9 cellular contexts compared by ENCODE assay signal in genomic region chr9:96031366-96031824, GRCh38.
DNase-seq lines count a peak whose midpoint lies in the region; TF ChIP-seq lines count a peak whose summit lies in the region.
"Had no signal": no experiment of that assay in that cellular context is flagged by ENCODE, and none has a peak within 500 bp of the region (broad histone marks: within the 10 kb centered on the region; RNA-seq: fewer than 3 reads in every experiment).

No MANE protein-coding gene starts in this region.

- H3K27me3 ChIP-seq in Karpas-422 (ENCODE audit: low read length) = no peaks in the 10 kb centered on the region

- H3K9ac ChIP-seq in Karpas-422 (ENCODE audit: low read length) = no peak overlapping the region

- H3K27me3 Mint-ChIP-seq in activated CD4-positive, alpha-beta T cell treated with anti-CD3 and anti-CD28 coated beads, Interleukin-2, amount 10 ng/mL, durations not matched to agents 7 days and 5 days = peaks cover 31% of the 10 kb centered on the region

- no peak overlapping the region for H3K4me3 ChIP-seq in LNCaP clone FGC (ENCODE audit: low read depth, low read length)
- H3K4me3 ChIP-seq in fibroblast of the aortic adventitia (ENCODE audit: low read depth, low read length) = no peak overlapping the region
- no peak overlapping the region for H3K4me3 ChIP-seq in Karpas-422 (ENCODE audit: low read length)
- H3K4me3 ChIP-seq: PC-9, spleen had no signal

- no peak overlapping the region for H3K27ac ChIP-seq in Karpas-422 (ENCODE audit: low read length)
- H3K27ac ChIP-seq: PC-9 had no signal

- peak; percentile 99 for DNase-seq in LNCaP clone FGC (ENCODE audit: low read depth)
- peak; percentile 61 to 70 for DNase-seq in NCI-H526 (lab: John Stamatoyannopoulos, UW)
- peak; percentile 28 for DNase-seq in fibroblast of the aortic adventitia (ENCODE audit: low read depth)
- peak; percentile 53 for DNase-seq in stromal cell of bone marrow (ENCODE audit: low read depth)
- no peak for DNase-seq in amniotic stem cell (lab: John Stamatoyannopoulos, UW)
- DNase-seq in activated CD4-positive, alpha-beta T cell treated with anti-CD3 and anti-CD28 coated beads, Interleukin-2, amount 10 ng/mL, durations not matched to agents 7 days and 5 days = no peak
- DNase-seq in Karpas-422 = no peak
- DNase-seq: spleen had no signal

- H3K27ac Mint-ChIP-seq in activated CD4-positive, alpha-beta T cell treated with anti-CD3 and anti-CD28 coated beads, Interleukin-2, amount 10 ng/mL, durations not matched to agents 7 days and 5 days = no peak overlapping the region

- no peaks in the 10 kb centered on the region for H3K36me3 ChIP-seq in Karpas-422 (ENCODE audit: insufficient read depth, low read length)
- H3K36me3 ChIP-seq: spleen had no signal

- no peak overlapping the region for H2AFZ ChIP-seq in Karpas-422 (ENCODE audit: low read length)
- H2AFZ ChIP-seq: PC-9 had no signal

- H3K4me2 ChIP-seq in Karpas-422 (ENCODE audit: low read depth, low read length, poor library complexity, severe bottlenecking) = no peak overlapping the region
- H3K4me2 ChIP-seq: PC-9 had no signal

- no peaks in the 10 kb centered on the region for H4K20me1 ChIP-seq in Karpas-422 (ENCODE audit: insufficient read depth, low read depth, low read length)

- TF ChIP-seq CTCF in LNCaP clone FGC (IDR thresholded peaks at IDR 0.05; ENCODE audit: control insufficient read depth, extremely low read depth, insufficient read depth) (no peak), fibroblast of the aortic adventitia (IDR thresholded peaks at IDR 0.05; ENCODE audit: insufficient read depth, low read length) (no peak)

- no peaks in the 10 kb centered on the region for H3K4me1 ChIP-seq in Karpas-422 (ENCODE audit: low read length)

- peaks cover 12% of the 10 kb centered on the region for H3K4me1 Mint-ChIP-seq in activated CD4-positive, alpha-beta T cell treated with anti-CD3 and anti-CD28 coated beads, Interleukin-2, amount 10 ng/mL, durations not matched to agents 7 days and 5 days

- CTCF ChIA-PET in activated CD4-positive, alpha-beta T cell treated with anti-CD3 and anti-CD28 coated beads, Interleukin-2, amount 10 ng/mL, durations not matched to agents 7 days and 5 days (lab: Charles Lee) = no interaction called here

- H3K36me3 Mint-ChIP-seq in activated CD4-positive, alpha-beta T cell treated with anti-CD3 and anti-CD28 coated beads, Interleukin-2, amount 10 ng/mL, durations not matched to agents 7 days and 5 days (ENCODE audit: low read depth) = peaks cover 5% of the 10 kb centered on the region

- H3K79me2 ChIP-seq in Karpas-422 (ENCODE audit: low read length) = no peaks in the 10 kb centered on the region

- H3K9me3 ChIP-seq in Karpas-422 (ENCODE audit: low read length) = no peaks in the 10 kb centered on the region

- peaks cover 18% of the 10 kb centered on the region for H3K9me3 Mint-ChIP-seq in activated CD4-positive, alpha-beta T cell treated with anti-CD3 and anti-CD28 coated beads, Interleukin-2, amount 10 ng/mL, durations not matched to agents 7 days and 5 days

- POLR2A ChIA-PET in activated CD4-positive, alpha-beta T cell treated with anti-CD3 and anti-CD28 coated beads, Interleukin-2, amount 10 ng/mL, durations not matched to agents 7 days and 5 days (lab: Charles Lee) = no interaction called here

- H3K9me2 ChIP-seq in Karpas-422 (replicated peaks; ENCODE audit: insufficient read depth, low read length) = no peaks in the 10 kb centered on the region

- no peak overlapping the region for H3K4me3 Mint-ChIP-seq in activated CD4-positive, alpha-beta T cell treated with anti-CD3 and anti-CD28 coated beads, Interleukin-2, amount 10 ng/mL, durations not matched to agents 7 days and 5 days

Comparison
In these comparisons a context has a peak if more than half of its experiments do, and no peak if none do; other contexts are left out.
1. DNase-seq: peak in LNCaP clone FGC (single experiment), NCI-H526 (2 of 2), fibroblast of the aortic adventitia (single experiment) and stromal cell of bone marrow (single experiment); none in amniotic stem cell (single experiment), activated CD4-positive, alpha-beta T cell treated with anti-CD3 and anti-CD28 coated beads, Interleukin-2, amount 10 ng/mL, durations not matched to agents 7 days and 5 days (single experiment) and Karpas-422 (single experiment).